In genomic region chr1:79041666-79042065, GRCh38 we compare ENCODE assay signal across 2 cellular contexts.
TF ChIP-seq lines count a peak whose summit lies in the region.

No MANE protein-coding gene starts in this region.

TF ChIP-seq in SK-N-SH treated with all-trans-retinoic acid at 6 μM for 48 hours, 23 proteins besides CTCF, POLR2A, EP300 and RAD21 (continued from another document):
- TF ChIP-seq PATZ1 (CRISPR knock-in tag; IDR thresholded peaks at IDR 0.05; ENCODE audit: borderline replicate concordance) (no peak), BACH2 (CRISPR knock-in tag; IDR thresholded peaks at IDR 0.05; ENCODE audit: borderline replicate concordance) (no peak)

TF ChIP-seq in SK-N-SH, 30 proteins besides CTCF, POLR2A, EP300 and RAD21 (continued from another document):
- TF ChIP-seq, protein P1, sequence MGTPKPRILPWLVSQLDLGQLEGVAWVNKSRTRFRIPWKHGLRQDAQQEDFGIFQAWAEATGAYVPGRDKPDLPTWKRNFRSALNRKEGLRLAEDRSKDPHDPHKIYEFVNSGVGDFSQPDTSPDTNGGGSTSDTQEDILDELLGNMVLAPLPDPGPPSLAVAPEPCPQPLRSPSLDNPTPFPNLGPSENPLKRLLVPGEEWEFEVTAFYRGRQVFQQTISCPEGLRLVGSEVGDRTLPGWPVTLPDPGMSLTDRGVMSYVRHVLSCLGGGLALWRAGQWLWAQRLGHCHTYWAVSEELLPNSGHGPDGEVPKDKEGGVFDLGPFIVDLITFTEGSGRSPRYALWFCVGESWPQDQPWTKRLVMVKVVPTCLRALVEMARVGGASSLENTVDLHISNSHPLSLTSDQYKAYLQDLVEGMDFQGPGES (IDR thresholded peaks at IDR 0.05; ENCODE audit: low read depth, low read length) = no peak
